8 cellular contexts compared by ENCODE assay signal in the genomic region with DNA sequence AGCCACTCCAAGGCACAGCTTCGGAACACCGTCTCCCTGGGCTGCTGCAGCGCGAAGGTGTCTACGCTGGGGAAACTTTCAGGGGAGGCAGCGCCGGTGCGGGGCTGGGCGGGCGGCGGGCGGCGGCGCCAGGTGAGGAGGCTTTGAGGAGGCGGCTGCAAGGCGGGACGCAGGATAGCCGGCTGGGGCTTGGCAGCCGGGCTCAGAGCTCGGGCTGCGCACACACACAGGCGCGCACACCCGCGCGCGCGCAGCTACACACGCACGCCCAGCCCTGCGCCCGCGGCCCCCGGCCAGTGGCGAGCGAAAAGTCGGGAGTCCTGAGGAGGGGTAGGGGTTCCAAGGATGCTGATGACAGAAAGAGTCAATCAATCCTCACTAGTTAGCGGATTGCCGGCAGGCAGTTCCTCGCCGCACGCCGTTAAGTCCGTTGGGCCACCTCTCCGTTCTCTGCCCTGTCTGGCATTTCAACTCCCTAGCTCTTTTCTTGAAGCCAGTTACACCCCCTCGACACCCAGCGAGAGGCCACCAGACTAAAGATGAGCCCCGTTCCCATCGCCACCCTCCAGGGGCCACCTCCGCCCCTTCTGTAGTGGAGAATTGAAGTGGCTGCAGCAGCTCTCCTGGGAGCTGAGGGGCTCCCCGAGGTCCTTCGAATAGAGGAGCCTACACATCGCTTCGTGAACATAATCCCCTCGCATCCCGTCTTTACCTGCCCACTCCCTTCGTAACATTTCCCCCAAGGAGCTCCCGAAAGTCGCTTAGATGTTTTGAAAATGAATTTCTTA. TPM values are rescaled to one million over a fixed set of nuclear protein-coding genes. Genes with fewer than 3 reads are reported as not detected.
DNase-seq lines count a peak whose midpoint lies in the region; ATAC-seq and TF ChIP-seq lines count a peak whose summit lies in the region.

A gene (minus strand): TSS at position 228 of the 788 bp plus-strand sequence.

- H3K27me3 Mint-ChIP-seq in activated T-cell treated with anti-CD3 and anti-CD28 coated beads, Interleukin-2, amount 50 U/mL, for 4 hours (ENCODE audit: low read depth), result peaks cover 55% of the 10 kb centered on the region

- no peak for TF ChIP-seq POLR2A in tibial nerve (IDR thresholded peaks at IDR 0.05)

- H3K4me2 ChIP-seq in hepatocyte, result peak within 1 kb of the TSS; percentile 97

- peak in 1 of 2 donors; percentile 14 for ATAC-seq in activated T-cell treated with anti-CD3 and anti-CD28 coated beads, Interleukin-2, amount 50 U/mL, for 4 hours
- ATAC-seq in HG02571 (IDR thresholded peaks at IDR 0.05; ENCODE audit: unreplicated experiment) (no peak), GM21723 (IDR thresholded peaks at IDR 0.05; ENCODE audit: unreplicated experiment) (no peak)

- no peaks in the 10 kb centered on the region for H3K79me2 ChIP-seq in hepatocyte

- H4K20me1 ChIP-seq in hepatocyte (ENCODE audit: insufficient read depth, poor library complexity, severe bottlenecking), result no peaks in the 10 kb centered on the region

- no peaks in the 10 kb centered on the region for H3K9me2 ChIP-seq in hepatocyte (replicated peaks; ENCODE audit: insufficient read depth)

- H3K27ac ChIP-seq in hepatocyte, result no peak within 1 kb of the TSS
- H3K27ac ChIP-seq in tibial nerve, result no peak within 1 kb of the TSS

- H3K4me1 ChIP-seq in hepatocyte (ENCODE audit: insufficient read depth), result no peaks in the 10 kb centered on the region
- peaks cover 0 to 36% (median 7%) of the 10 kb centered on the region in 4 donors for H3K4me1 ChIP-seq in tibial nerve

- WGBS in hepatocyte (ENCODE audit: low lambda C conversion rate, missing lambda C conversion rate), result 1% methylated on average over 53 of the region's 59 CpGs
- WGBS in tibial nerve, 2 donors, result 2 to 3% methylated on average over 51 to 54 of the region's 59 CpGs

- TF ChIP-seq EP300 in tibial nerve (IDR thresholded peaks at IDR 0.05), result no peak

- DNase-seq in activated T-cell treated with anti-CD3 and anti-CD28 coated beads, Interleukin-2, amount 50 U/mL, for 4 hours, result no peak
- DNase-seq in activated T-cell treated with anti-CD3 and anti-CD28 coated beads for 4 hours (no peak), T1000 (lab: John Stamatoyannopoulos, UW) (peak; percentile 34), hepatocyte (ENCODE audit: low spot score) (peak; percentile 66), skeletal muscle cell (ENCODE audit: low read depth) (no peak), tibial nerve (ENCODE audit: low spot score in 2 of 2) (no peak)

- H3K27me3 ChIP-seq in hepatocyte, result peaks cover 60% of the 10 kb centered on the region
- H3K27me3 ChIP-seq in tibial nerve, result peaks cover 0 to 73% of the 10 kb centered on the region in 2 donors

- peak within 1 kb of the TSS; percentile 67 for H3K4me3 ChIP-seq in hepatocyte
- H3K4me3 ChIP-seq in skeletal muscle cell (ENCODE audit: low read depth, low read length), result peak within 1 kb of the TSS; percentile 48
- H3K4me3 ChIP-seq in tibial nerve, result peak within 1 kb of the TSS in 2 of 4 donors; percentile 19 to 47

- peaks cover 13% of the 10 kb centered on the region for H3K4me1 Mint-ChIP-seq in activated T-cell treated with anti-CD3 and anti-CD28 coated beads, Interleukin-2, amount 50 U/mL, for 4 hours (ENCODE audit: low read depth)

- no peaks in the 10 kb centered on the region for H3K9me3 Mint-ChIP-seq in activated T-cell treated with anti-CD3 and anti-CD28 coated beads, Interleukin-2, amount 50 U/mL, for 4 hours

- H3K9me3 ChIP-seq in hepatocyte (ENCODE audit: low read depth), result no peaks in the 10 kb centered on the region
- H3K9me3 ChIP-seq in tibial nerve, result no peaks in the 10 kb centered on the region

- no peaks in the 10 kb centered on the region for H3K36me3 ChIP-seq in hepatocyte (replicated peaks; ENCODE audit: insufficient read depth, low read depth)
- H3K36me3 ChIP-seq in tibial nerve, result no peaks in the 10 kb centered on the region

- TF ChIP-seq CTCF in hepatocyte (IDR thresholded peaks at IDR 0.05; ENCODE audit: poor library complexity) (no peak), tibial nerve (IDR thresholded peaks at IDR 0.05) (no peak)

- H3K36me3 Mint-ChIP-seq in activated T-cell treated with anti-CD3 and anti-CD28 coated beads, Interleukin-2, amount 50 U/mL, for 4 hours (ENCODE audit: insufficient read depth), result no peaks in the 10 kb centered on the region

- peak within 1 kb of the TSS; percentile 60 for H3K4me3 Mint-ChIP-seq in activated T-cell treated with anti-CD3 and anti-CD28 coated beads, Interleukin-2, amount 50 U/mL, for 4 hours

- peak within 1 kb of the TSS; percentile 82 for H2AFZ ChIP-seq in hepatocyte

RNA-seq across cellular contexts. Expression of the gene that starts here (rescaled TPM):
- total RNA-seq in activated T-cell treated with anti-CD3 and anti-CD28 coated beads, Interleukin-2, amount 50 U/mL, for 4 hours, result not detected
- 1.2 and 1.6 TPM in 2 replicates for total RNA-seq in hepatocyte
- polyA plus RNA-seq in hepatocyte, result 0.33 and 1.4 TPM in 2 replicates
- under 1 TPM in 1 of 4 donors, not detected in 3; 0.21 TPM for total RNA-seq in tibial nerve

Comparison
In these comparisons a context has a peak if more than half of its experiments do, and no peak if none do; other contexts are left out.
1. DNase-seq: peak in T1000 (single experiment) and hepatocyte (single experiment); none in activated T-cell treated with anti-CD3 and anti-CD28 coated beads, Interleukin-2, amount 50 U/mL, for 4 hours (single experiment), activated T-cell treated with anti-CD3 and anti-CD28 coated beads for 4 hours (single experiment), skeletal muscle cell (single experiment) and tibial nerve (0 of 2).